1 cellular context compared by ENCODE assay signal in the genomic region with DNA sequence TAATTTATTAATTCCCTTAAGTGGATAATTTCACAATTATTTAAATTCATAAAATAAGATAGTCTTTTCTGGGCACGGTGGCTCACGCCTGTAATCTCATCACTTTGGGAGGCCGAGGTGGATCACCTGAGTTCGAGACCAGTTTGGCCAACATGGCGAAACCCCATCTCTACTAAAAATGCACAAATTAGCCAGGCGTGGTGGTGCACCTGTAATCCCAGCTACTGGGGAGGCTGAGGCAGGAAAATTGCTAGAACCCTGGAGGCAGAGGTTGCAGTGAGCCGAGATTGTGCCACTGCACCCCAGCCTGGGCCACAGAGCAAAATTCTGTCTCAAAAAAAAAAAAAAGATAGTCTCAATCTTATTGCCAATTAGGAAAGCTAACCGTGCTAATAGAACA. TPM values are rescaled to one million over a fixed set of nuclear protein-coding genes. Genes with fewer than 3 reads are reported as not detected.
"Had no signal": no experiment of that assay in that cellular context is flagged by ENCODE, and none has a peak within 500 bp of the region (broad histone marks: within the 10 kb centered on the region; RNA-seq: fewer than 3 reads in every experiment).

No MANE protein-coding gene starts in this region.

RNA-seq across cellular contexts. Expression of gene HFE, which starts 32.9 kb away (rescaled TPM):
- polyA plus RNA-seq: neural cell had no signal
